8 cellular contexts compared by ENCODE assay signal in the genomic region with DNA sequence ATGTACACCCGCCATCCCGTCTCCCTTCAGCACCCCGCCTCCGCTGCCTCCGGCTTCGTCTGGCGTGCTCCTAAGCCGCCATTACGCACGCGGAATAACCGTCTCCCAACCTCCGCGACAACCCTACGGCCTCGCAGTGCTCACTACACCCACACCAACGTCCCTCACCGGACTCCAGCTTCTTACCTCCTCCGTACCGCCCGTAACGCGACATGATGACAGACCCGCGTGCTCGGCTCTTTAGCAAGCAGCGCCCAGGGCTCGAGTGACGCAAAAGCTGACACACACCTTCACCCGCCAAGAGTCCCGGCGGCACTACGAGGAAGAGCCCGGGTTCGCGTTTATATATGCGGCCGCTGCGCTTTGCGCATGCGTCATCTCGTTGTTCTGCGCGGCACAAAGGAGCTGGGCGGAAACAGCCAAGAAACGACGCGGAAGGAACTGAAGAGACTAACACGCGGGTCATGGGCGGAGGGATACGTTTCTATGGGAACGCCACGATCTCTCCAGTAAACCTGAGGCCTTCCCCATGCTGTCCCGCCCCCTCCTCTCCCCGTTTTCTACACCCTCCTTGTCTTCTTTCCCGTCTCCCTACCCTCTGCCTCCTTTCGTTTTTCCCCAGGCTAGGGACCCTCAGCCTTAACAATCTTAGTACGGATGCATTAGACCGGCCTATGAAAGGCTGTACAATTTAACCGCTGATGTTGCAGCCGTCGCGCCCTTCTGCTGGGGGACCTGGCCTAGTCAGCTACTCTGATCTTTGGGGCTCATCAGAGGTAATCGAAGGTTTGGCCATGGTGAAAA. TPM values are rescaled to one million over a fixed set of nuclear protein-coding genes. Genes with fewer than 3 reads are reported as not detected.
DNase-seq lines count a peak whose midpoint lies in the region; ATAC-seq and TF ChIP-seq lines count a peak whose summit lies in the region.

Gene SRSF7 (minus strand): TSS at position 319 of the 804 bp plus-strand sequence. CDS start 105 bp downstream, at position 214.

- peak within 1 kb of the TSS; percentile 88 for H3K4me3 ChIP-seq in GM08714 (ENCODE audit: low read length)
- H3K4me3 ChIP-seq in testis: peak within 1 kb of the TSS; percentile 86 to 88

- H3K9me3 Mint-ChIP-seq in activated naive CD8-positive, alpha-beta T cell (ENCODE audit: low read depth): no peaks in the 10 kb centered on the region

- peak within 1 kb of the TSS; percentile 100 for H3K27ac Mint-ChIP-seq in activated naive CD8-positive, alpha-beta T cell

- intact Hi-C loops in testis (cut with DNase I; ENCODE audit: low total_unique reads): no loop called here

- peaks cover 44% of the 10 kb centered on the region for H3K4me1 Mint-ChIP-seq in activated naive CD8-positive, alpha-beta T cell (ENCODE audit: low read depth)

- peak within 1 kb of the TSS; percentile 100 for H3K4me3 Mint-ChIP-seq in activated naive CD8-positive, alpha-beta T cell

- H3K9me3 ChIP-seq in testis: no peaks in the 10 kb centered on the region

- H3K36me3 ChIP-seq in testis (ENCODE audit: low read depth, missing control alignments): no peaks in the 10 kb centered on the region

- H3K36me3 Mint-ChIP-seq in activated naive CD8-positive, alpha-beta T cell: peaks cover 29% of the 10 kb centered on the region

- H3K27ac ChIP-seq in testis: peak within 1 kb of the TSS; percentile 98 to 100

- no peaks in the 10 kb centered on the region for H3K27me3 ChIP-seq in testis

- peak; percentile 97 for DNase-seq in NCI-H1105 (lab: John Stamatoyannopoulos, UW)
- DNase-seq in SKM-1 treated with dmso at 0.1 percent for 144 hours (lab: John Stamatoyannopoulos, UW; ENCODE audit: unreplicated experiment): peak; percentile 98
- DNase-seq in glomerular visceral epithelial cell (ENCODE audit: extremely low spot score): peak; percentile 97
- DNase-seq in omental fat pad (ENCODE audit: low spot score): peak; percentile 94
- DNase-seq in testis: peak; percentile 99

- TF ChIP-seq CTCF in omental fat pad (IDR thresholded peaks at IDR 0.05) (no peak), testis (IDR thresholded peaks at IDR 0.05) (no peak)

- ATAC-seq in HG02610 (IDR thresholded peaks at IDR 0.05; ENCODE audit: unreplicated experiment) (peak; percentile 81), omental fat pad (ENCODE audit: low FRiP score) (peak; percentile 97)

- no peaks in the 10 kb centered on the region for H3K27me3 Mint-ChIP-seq in activated naive CD8-positive, alpha-beta T cell

- 0 to 1% methylated on average over 55 to 65 of the region's 65 CpGs for WGBS in testis, 2 donors

- peaks cover 28% of the 10 kb centered on the region for H3K4me1 ChIP-seq in testis

- TF ChIP-seq POLR2A in testis (IDR thresholded peaks at IDR 0.05): peak; percentile 98

RNA-seq across cellular contexts. Expression of gene SRSF7, which starts in this region (rescaled TPM):
- total RNA-seq in omental fat pad: 100 to 1,000 TPM; 105 to 234 (median 129) TPM
- 100 to 1,000 TPM; 104 to 114 TPM for total RNA-seq in testis
- polyA plus RNA-seq in testis (ENCODE audit: insufficient read depth, low read depth, low replicate concordance): 169 TPM

Comparison
In these comparisons a context has a peak if more than half of its experiments do, and no peak if none do; other contexts are left out.
1. Peak in every context shown above with its lines: DNase-seq, ATAC-seq, H3K4me3 ChIP-seq and H3K27ac ChIP-seq.